In the genomic region with DNA sequence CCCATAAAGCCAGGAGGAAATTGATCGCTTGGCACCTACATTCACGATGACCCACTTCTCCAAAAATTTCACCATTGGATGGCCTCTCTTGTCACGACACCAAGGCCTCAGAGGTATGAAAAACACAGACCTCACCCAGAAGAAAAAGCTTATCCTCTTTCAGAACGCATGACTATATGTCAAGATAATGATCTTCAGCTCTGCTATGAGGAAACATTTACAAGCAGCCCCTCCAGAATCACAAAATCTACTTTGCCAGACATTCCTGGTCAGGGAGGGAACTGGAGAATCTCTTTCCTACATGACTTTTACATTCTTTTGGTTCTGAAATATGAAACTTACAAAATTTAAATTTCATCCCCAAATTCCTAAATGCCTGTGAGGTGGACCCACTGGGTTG, we compare ENCODE assay signal across 14 cellular contexts.
DNase-seq lines count a peak whose midpoint lies in the region; ATAC-seq and TF ChIP-seq lines count a peak whose summit lies in the region.
"Had no signal": no experiment of that assay in that cellular context is flagged by ENCODE, and none has a peak within 500 bp of the region (broad histone marks: within the 10 kb centered on the region; RNA-seq: fewer than 3 reads in every experiment).

No MANE protein-coding gene starts in this region.

- TF ChIP-seq CTCF in AG04449 (IDR thresholded peaks at IDR 0.05; ENCODE audit: insufficient read depth, low read length, missing control alignments) (no peak), fibroblast of villous mesenchyme (IDR thresholded peaks at IDR 0.05; ENCODE audit: insufficient read depth, low read depth, low read length) (no peak)

- POLR2A ChIA-PET in AG04449 (lab: Yijun Ruan, JAX) = interaction anchor here (0.8 to 1.9 kb wide), 13 partner anchors 23 to 494 kb away, joined by 3 to 18 read pairs (median 5); no protein-coding TSS in a partner anchor

- peak; percentile 95 for DNase-seq in AG04449 (ENCODE audit: low read depth, low spot score)
- DNase-seq in GM03348 (ENCODE audit: low spot score) = peak; percentile 75
- peak; percentile 25 for DNase-seq in RPMI7951 (ENCODE audit: low read depth)
- DNase-seq in fibroblast of villous mesenchyme (ENCODE audit: low read depth) = peak; percentile 62
- DNase-seq in NCI-H1436 (lab: John Stamatoyannopoulos, UW) = no peak
- DNase-seq in NCI-H1048 (lab: John Stamatoyannopoulos, UW) = no peak
- DNase-seq in NCI-H146 treated with DMSO at 0.1 percent for 48 hours (lab: John Stamatoyannopoulos, UW; ENCODE audit: unreplicated experiment) = no peak
- DNase-seq: Calu3; CD4-positive, alpha-beta T cell; Karpas-422; NCI-H2029 treated with DMSO at 0.1 percent for 48 hours; NCI-H510A treated with DMSO at 0.1 percent for 48 hours; SIG-M5 had no signal

- H3K4me3 ChIP-seq in AG04449 (ENCODE audit: low read depth, low read length) = no peak overlapping the region
- H3K4me3 ChIP-seq in fibroblast of villous mesenchyme (ENCODE audit: low read depth, low read length) = no peak overlapping the region

- no peak for ATAC-seq in GM18867 (IDR thresholded peaks at IDR 0.05; ENCODE audit: unreplicated experiment)

- CTCF ChIA-PET in AG04449 (lab: Yijun Ruan, JAX) = interaction anchor here (0.9 to 1.6 kb wide), 2 partner anchors 105 to 179 kb away, joined by 3 to 5 read pairs; no protein-coding TSS in a partner anchor

Comparison
In these comparisons a context has a peak if more than half of its experiments do, and no peak if none do; other contexts are left out.
1. DNase-seq: peak in AG04449 (single experiment), GM03348 (single experiment), RPMI7951 (single experiment) and fibroblast of villous mesenchyme (single experiment); none in NCI-H1436 (single experiment), NCI-H1048 (single experiment) and NCI-H146 treated with DMSO at 0.1 percent for 48 hours (single experiment).